In the genomic region with DNA sequence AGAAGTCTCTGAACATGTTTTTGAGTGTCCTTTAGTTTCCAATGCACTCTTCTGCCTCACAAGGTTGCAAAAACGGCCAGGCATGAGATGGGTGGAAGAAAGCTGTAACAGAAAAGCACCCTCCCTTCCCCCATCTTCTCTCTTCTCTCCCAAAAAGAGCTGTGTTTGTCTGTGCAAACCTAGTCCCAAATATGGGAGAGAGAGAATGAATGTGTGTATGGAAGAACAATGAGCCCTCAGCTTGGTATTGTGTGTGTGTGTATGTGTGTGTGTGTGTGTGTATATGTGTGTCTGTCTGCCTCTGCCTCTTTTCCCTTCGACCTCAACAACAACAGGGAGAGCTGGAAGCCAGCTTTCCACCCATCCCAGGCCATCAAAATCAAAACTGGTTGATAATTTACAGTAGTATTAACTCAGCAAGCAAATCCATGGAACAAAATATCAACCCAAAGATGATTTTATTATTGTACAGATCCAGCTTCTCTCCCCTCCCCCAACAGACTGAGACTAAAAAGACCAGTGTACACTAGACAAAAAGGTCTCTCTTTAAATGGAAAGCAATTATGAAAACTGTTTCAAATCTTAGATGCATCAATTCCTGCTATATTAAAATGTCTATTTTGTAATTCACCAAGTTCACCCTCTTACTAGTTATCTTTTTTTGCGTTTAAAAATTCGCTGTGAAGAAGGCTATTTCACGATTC, we compare ENCODE assay signal across 8 cellular contexts. TPM values are rescaled to one million over a fixed set of nuclear protein-coding genes. Genes with fewer than 3 reads are reported as not detected.
DNase-seq lines count a peak whose midpoint lies in the region; ATAC-seq and TF ChIP-seq lines count a peak whose summit lies in the region.

No MANE protein-coding gene starts in this region.

- no peak for TF ChIP-seq CTCF in neutrophil (IDR thresholded peaks at IDR 0.05)

- H3K9me3 ChIP-seq in SJCRH30 (replicated peaks) (no peaks in the 10 kb centered on the region), neutrophil (no peaks in the 10 kb centered on the region)

- TF ChIP-seq POLR2A in erythroblast (IDR thresholded peaks at IDR 0.05; ENCODE audit: low read length), result no peak

- H3K36me3 Mint-ChIP-seq in activated naive CD4-positive, alpha-beta T cell treated with anti-CD3 and anti-CD28 coated beads, Interleukin-2, amount 50 U/mL, for 24 hours, result no peaks in the 10 kb centered on the region
- H3K36me3 Mint-ChIP-seq in activated naive CD4-positive, alpha-beta T cell treated with anti-CD3 and anti-CD28 coated beads, Interleukin-2, amount 50 U/mL, for 72 hours, result peaks cover 11 to 12% of the 10 kb centered on the region in 2 donors

- no peaks in the 10 kb centered on the region for H3K9me3 Mint-ChIP-seq in activated naive CD4-positive, alpha-beta T cell treated with anti-CD3 and anti-CD28 coated beads, Interleukin-2, amount 50 U/mL, for 24 hours
- H3K9me3 Mint-ChIP-seq in activated naive CD4-positive, alpha-beta T cell treated with anti-CD3 and anti-CD28 coated beads, Interleukin-2, amount 50 U/mL, for 72 hours, result no peaks in the 10 kb centered on the region

- H3K4me3 ChIP-seq in SJCRH30, result peak overlapping the region; percentile 90
- H3K4me3 ChIP-seq in neutrophil (ENCODE audit: low read depth in 1 of 2, low read length in 1 of 2), result no peak overlapping the region

- peaks cover 57% of the 10 kb centered on the region for H3K4me1 Mint-ChIP-seq in activated naive CD4-positive, alpha-beta T cell treated with anti-CD3 and anti-CD28 coated beads, Interleukin-2, amount 50 U/mL, for 24 hours

- DNase-seq in activated naive CD4-positive, alpha-beta T cell treated with anti-CD3 and anti-CD28 coated beads, Interleukin-2, amount 50 U/mL, for 72 hours (ENCODE audit: low spot score in 2 of 2), result no peak
- peak in 1 of 2 experiments; percentile 42 for DNase-seq in SJCRH30
- peak; percentile 33 to 42 for DNase-seq in erythroblast (lab: John Stamatoyannopoulos, UW)
- DNase-seq in NCI-H345 treated with DMSO at 0.1 percent for 48 hours (lab: John Stamatoyannopoulos, UW; ENCODE audit: unreplicated experiment), result no peak
- no peak for DNase-seq in NCI-H146 treated with DMSO at 0.1 percent for 48 hours (lab: John Stamatoyannopoulos, UW; ENCODE audit: unreplicated experiment)

- H3K4me1 ChIP-seq in SJCRH30, result peaks cover 9% of the 10 kb centered on the region
- H3K4me1 ChIP-seq in neutrophil (ENCODE audit: control insufficient read depth in 1 of 2, insufficient read depth in 1 of 2, low read depth in 1 of 2, low read length in 1 of 2), result peaks cover 14 to 24% of the 10 kb centered on the region in 2 experiments

- H3K36me3 ChIP-seq in SJCRH30 (no peaks in the 10 kb centered on the region; the same call in 1 of the 2 replicates), neutrophil (no peaks in the 10 kb centered on the region)

- no peaks in the 10 kb centered on the region for H3K27me3 Mint-ChIP-seq in activated naive CD4-positive, alpha-beta T cell treated with anti-CD3 and anti-CD28 coated beads, Interleukin-2, amount 50 U/mL, for 24 hours

- H3K27me3 ChIP-seq in SJCRH30, result no peaks in the 10 kb centered on the region
- H3K27me3 ChIP-seq in neutrophil, result no peaks in the 10 kb centered on the region

- peak overlapping the region; percentile 91 for H3K27ac Mint-ChIP-seq in activated naive CD4-positive, alpha-beta T cell treated with anti-CD3 and anti-CD28 coated beads, Interleukin-2, amount 50 U/mL, for 24 hours
- peak overlapping the region in 1 of 2 donors; percentile 94 for H3K27ac Mint-ChIP-seq in activated naive CD4-positive, alpha-beta T cell treated with anti-CD3 and anti-CD28 coated beads, Interleukin-2, amount 50 U/mL, for 72 hours

- H3K27ac ChIP-seq in SJCRH30 (no peak overlapping the region), neutrophil (peak overlapping the region; percentile 81)

- no peak for ATAC-seq in activated naive CD4-positive, alpha-beta T cell treated with anti-CD3 and anti-CD28 coated beads, Interleukin-2, amount 50 U/mL, for 72 hours
- no peak for ATAC-seq in GM18868 (IDR thresholded peaks at IDR 0.05; ENCODE audit: unreplicated experiment)

- H3K4me3 Mint-ChIP-seq in activated naive CD4-positive, alpha-beta T cell treated with anti-CD3 and anti-CD28 coated beads, Interleukin-2, amount 50 U/mL, for 24 hours, result peak overlapping the region; percentile 93

RNA-seq across cellular contexts. Expression of a gene that starts 1.7 kb away (rescaled TPM):
- total RNA-seq in activated naive CD4-positive, alpha-beta T cell treated with anti-CD3 and anti-CD28 coated beads, Interleukin-2, amount 50 U/mL, for 72 hours, result 10 to 100 TPM; 51.8 to 72.1 TPM
- total RNA-seq in SJCRH30 (2014; rRNA removed; shearing (Covaris generic)), result 47.4 and 58.6 TPM in 2 replicates

Comparison
In these comparisons a context has a peak if more than half of its experiments do, and no peak if none do; other contexts are left out.
1. DNase-seq: peak in erythroblast (2 of 2); none in activated naive CD4-positive, alpha-beta T cell treated with anti-CD3 and anti-CD28 coated beads, Interleukin-2, amount 50 U/mL, for 72 hours (0 of 2), NCI-H345 treated with DMSO at 0.1 percent for 48 hours (single experiment) and NCI-H146 treated with DMSO at 0.1 percent for 48 hours (single experiment).